Comparison of ENCODE assay signal across 28 cellular contexts in genomic region chr20:35788796-35789195, GRCh38. TPM values are rescaled to one million over a fixed set of nuclear protein-coding genes. Genes with fewer than 3 reads are reported as not detected.
DNase-seq lines count a peak whose midpoint lies in the region; ATAC-seq, FAIRE-seq and TF ChIP-seq lines count a peak whose summit lies in the region.
"Had no signal": no experiment of that assay in that cellular context is flagged by ENCODE, and none has a peak within 500 bp of the region (broad histone marks: within the 10 kb centered on the region; RNA-seq: fewer than 3 reads in every experiment).

No MANE protein-coding gene starts in this region.

- no peak overlapping the region for H3K4me2 ChIP-seq in HepG2 (ENCODE audit: low read depth, low read length)

- no peak for FAIRE-seq in HepG2 (lab: Jason Lieb, UNC)
- FAIRE-seq: endometrium had no signal

- in situ Hi-C loops in HepG2 (cut with HindIII; ENCODE audit: extremely low pct_ligation_motif_present, low pct_unique_long_range_greater_than_20kb): no loop called here

- ATAC-seq in HepG2 (no peak; the same call in 1 of the 3 replicates), right lobe of liver (no peak), HG02970 (IDR thresholded peaks at IDR 0.05; ENCODE audit: low FRiP score, unreplicated experiment) (no peak), GM21526 (IDR thresholded peaks at IDR 0.05; ENCODE audit: low FRiP score, unreplicated experiment) (no peak)
- ATAC-seq: activated CD8-positive, alpha-beta T cell treated with anti-CD3 and anti-CD28 coated beads for 36 hours; left ventricle myocardium superior; psoas muscle; Right ventricle myocardium inferior had no signal

- no peaks in the 10 kb centered on the region for H3K27me3 Mint-ChIP-seq in type B pancreatic cell
- H3K27me3 Mint-ChIP-seq: activated B cell treated with CpG ODN at 0.5 μM for 24 hours; activated CD8-positive, alpha-beta T cell treated with anti-CD3 and anti-CD28 coated beads for 36 hours had no signal

- POLR2A ChIA-PET in HepG2 (lab: Yijun Ruan, JAX): interaction anchor here (1.6 kb wide), 1 partner anchor 17 kb away, joined by 5 read pairs; the partner anchor contains the start of gene PHF20

- no peaks in the 10 kb centered on the region for H3K9me3 Mint-ChIP-seq in type B pancreatic cell
- H3K9me3 Mint-ChIP-seq: activated B cell treated with CpG ODN at 0.5 μM for 24 hours; activated CD8-positive, alpha-beta T cell treated with anti-CD3 and anti-CD28 coated beads for 36 hours had no signal

- H3K4me3 ChIP-seq in HepG2 (replicated peaks in 1 of 3; ENCODE audit: insufficient read depth in 1 of 3, low read depth in 2 of 3, low read length in 3 of 3) (no peak overlapping the region), right lobe of liver (no peak overlapping the region), breast epithelium (no peak overlapping the region)
- H3K4me3 ChIP-seq: colonic mucosa, psoas muscle had no signal

- peaks cover 5% of the 10 kb centered on the region in 2 experiments; a peak in 3 of 5 replicates for H3K36me3 ChIP-seq in HepG2 (replicated peaks in 1 of 2; ENCODE audit: control insufficient read depth in 1 of 2, insufficient read depth in 2 of 2, low read length in 2 of 2)
- H3K36me3 ChIP-seq in right lobe of liver: no peaks in the 10 kb centered on the region
- H3K36me3 ChIP-seq in breast epithelium: no peaks in the 10 kb centered on the region
- H3K36me3 ChIP-seq: brain microvascular endothelial cell, colonic mucosa had no signal

- H3K27ac ChIP-seq in HepG2 (ENCODE audit: extremely low read length, insufficient read depth, low read length): no peak overlapping the region
- H3K27ac ChIP-seq in right lobe of liver: no peak overlapping the region
- no peak overlapping the region for H3K27ac ChIP-seq in breast epithelium
- H3K27ac ChIP-seq: brain microvascular endothelial cell, colonic mucosa, psoas muscle had no signal

- peaks cover 11% of the 10 kb centered on the region; the same call in 1 of the 2 replicates for H3K4me1 ChIP-seq in HepG2 (ENCODE audit: insufficient read depth, low read length)
- peaks cover 0 to 11% (median 4%) of the 10 kb centered on the region in 4 donors for H3K4me1 ChIP-seq in right lobe of liver
- H3K4me1 ChIP-seq in breast epithelium: peaks cover 0 to 3% of the 10 kb centered on the region in 2 donors
- H3K4me1 ChIP-seq: colonic mucosa had no signal

- DNase-seq in HepG2 (ENCODE audit: low spot score): no peak
- no peak for DNase-seq in right lobe of liver
- peak; percentile 79 for DNase-seq in NCI-H2029 treated with DMSO at 0.1 percent for 48 hours (lab: John Stamatoyannopoulos, UW)
- peak; percentile 6 for DNase-seq in dedifferentiated amniotic fluid mesenchymal stem cell (ENCODE audit: extremely low spot score)
- DNase-seq in type B pancreatic cell (ENCODE audit: extremely low spot score, unreplicated experiment): no peak
- no peak for DNase-seq in breast epithelium (ENCODE audit: low spot score in 2 of 2)
- DNase-seq: activated B cell treated with CpG ODN at 0.5 μM for 24 hours; activated CD8-positive, alpha-beta T cell treated with anti-CD3 and anti-CD28 coated beads for 36 hours; activated gamma-delta T cell; activated T-cell treated with anti-CD3 and anti-CD28 coated beads for 4 hours; brain microvascular endothelial cell; colonic mucosa; GF-D8; HCEC 1CT; head of caudate nucleus; KG1; left ventricle myocardium superior; MV-4-11; NCI-H2081 treated with DMSO at 0.1 percent for 48 hours; NCI-H69; psoas muscle; stimulated activated CD4-positive, alpha-beta T cell treated with anti-CD3 and anti-CD28 coated beads, Interleukin-1b, Interleukin-23, amount 100 ng/mL, for 48 hours; T-helper 9 cell had no signal

- WGBS in HepG2 (ENCODE audit: low lambda C conversion rate): 100% methylated on average over 4 of the region's 4 CpGs
- 97% methylated on average over 4 of the region's 4 CpGs for WGBS in right lobe of liver (ENCODE audit: insufficient coverage, low coverage, low lambda C conversion rate, missing lambda C conversion rate)

- no peak for TF ChIP-seq CTCF in HepG2 (CRISPR knock-in tag; IDR thresholded peaks at IDR 0.05)
- TF ChIP-seq CTCF in right lobe of liver (IDR thresholded peaks at IDR 0.05): no peak
- TF ChIP-seq CTCF in type B pancreatic cell (conservative IDR thresholded peaks at IDR 0.05): no peak
- TF ChIP-seq CTCF in breast epithelium (IDR thresholded peaks at IDR 0.05): no peak

- intact Hi-C loops in HepG2 (cut with micrococcal nuclease; ENCODE audit: unreplicated experiment): no loop called here
- intact Hi-C loops in right lobe of liver (cut with DNase I): no loop called here
- intact Hi-C loops in breast epithelium (cut with DNase I; ENCODE audit: low total_unique reads): no loop called here

- H2AFZ ChIP-seq in HepG2 (ENCODE audit: low read length): no peak overlapping the region

- H3K9ac ChIP-seq in HepG2 (ENCODE audit: insufficient read depth, low read depth, low read length): no peak overlapping the region

- H3K36me3 Mint-ChIP-seq in type B pancreatic cell: peaks cover 7% of the 10 kb centered on the region

- H4K20me1 ChIP-seq in HepG2 (ENCODE audit: insufficient read depth, low read length): peaks cover 4% of the 10 kb centered on the region; the same call in 1 of the 2 replicates

- H3K27me3 ChIP-seq in HepG2 (ENCODE audit: control insufficient read depth in 1 of 2, insufficient read depth in 2 of 2, low read length in 2 of 2) (no peaks in the 10 kb centered on the region), right lobe of liver (no peaks in the 10 kb centered on the region), breast epithelium (no peaks in the 10 kb centered on the region)
- H3K27me3 ChIP-seq: brain microvascular endothelial cell, colonic mucosa had no signal

- H3K4me1 Mint-ChIP-seq in type B pancreatic cell (ENCODE audit: unreplicated experiment): peaks cover 3% of the 10 kb centered on the region

- H3K4me3 Mint-ChIP-seq in type B pancreatic cell: no peak overlapping the region
- H3K4me3 Mint-ChIP-seq: activated B cell treated with CpG ODN at 0.5 μM for 24 hours; activated CD8-positive, alpha-beta T cell treated with anti-CD3 and anti-CD28 coated beads for 36 hours; CD14-positive monocyte had no signal

- H3K27ac Mint-ChIP-seq in type B pancreatic cell: peak overlapping the region; percentile 48
- H3K27ac Mint-ChIP-seq: activated B cell treated with CpG ODN at 0.5 μM for 24 hours; activated CD8-positive, alpha-beta T cell treated with anti-CD3 and anti-CD28 coated beads for 36 hours had no signal

- no peaks in the 10 kb centered on the region for H3K9me3 ChIP-seq in HepG2 (ENCODE audit: low read length)
- no peaks in the 10 kb centered on the region for H3K9me3 ChIP-seq in right lobe of liver
- no peaks in the 10 kb centered on the region for H3K9me3 ChIP-seq in breast epithelium
- H3K9me3 ChIP-seq: colonic mucosa, psoas muscle had no signal

- CTCF ChIA-PET in HepG2 (lab: Yijun Ruan, JAX; ENCODE audit: low intra/inter-chr PET ratio, low total read pairs): no interaction called here

- no peak for TF ChIP-seq EP300 in HepG2 (IDR thresholded peaks at IDR 0.05; ENCODE audit: low read depth in 2 of 2, low read length in 2 of 2)
- no peak for TF ChIP-seq EP300 in HepG2 (CRISPR knock-in tag; IDR thresholded peaks at IDR 0.05; ENCODE audit: borderline replicate concordance)

- peaks cover 10% of the 10 kb centered on the region for H3K79me2 ChIP-seq in HepG2 (ENCODE audit: insufficient read depth, low read length)

- TF ChIP-seq RAD21 in HepG2 (CRISPR knock-in tag; IDR thresholded peaks at IDR 0.05): no peak

- TF ChIP-seq POLR2A in HepG2 (IDR thresholded peaks at IDR 0.05; ENCODE audit: insufficient read depth in 1 of 2, low read depth in 2 of 2, low read length in 2 of 2) (no peak), right lobe of liver (IDR thresholded peaks at IDR 0.05) (no peak), breast epithelium (IDR thresholded peaks at IDR 0.05) (no peak)

- BruUV-seq in HepG2 (replicated peaks; lab: Mats Ljungman, UMichigan): no TSS peak

RNA-seq across cellular contexts. Expression of gene PHF20, which starts 17.0 kb away (rescaled TPM):
- total RNA-seq in HepG2 (2016; rRNA removed; fragmentation: Illumina TruSeq; extraction: Trizol) (34.1 and 43.3 TPM in 2 replicates), right lobe of liver (10 to 100 TPM in 5 of 6 experiments, 1 to 10 TPM in 1; 9.3 to 16.7 (median 14.5) TPM), type B pancreatic cell (ENCODE audit: low replicate concordance) (33.4 and 37.6 TPM in 2 replicates), breast epithelium (10 to 100 TPM; 48.5 to 60.0 (median 59.7) TPM)
- total RNA-seq in HepG2 (2016; cell fraction: cytosol; rRNA removed; fragmentation: Illumina TruSeq; extraction: Trizol; ENCODE audit: low read depth): 56.7 and 61.5 TPM in 2 replicates
- 35.4 and 40.8 TPM in 2 replicates for total RNA-seq in HepG2 (2016; cell fraction: insoluble cytoplasmic fraction; rRNA removed; fragmentation: Illumina TruSeq; extraction: Trizol)
- 47.8 and 49.1 TPM in 2 replicates for total RNA-seq in HepG2 (2016; cell fraction: membrane; rRNA removed; fragmentation: Illumina TruSeq; extraction: Trizol)
- 37.0 and 43.8 TPM in 2 replicates for total RNA-seq in HepG2 (2016; cell fraction: nucleus; rRNA removed; fragmentation: Illumina TruSeq; extraction: Trizol)
- 18.5 and 22.8 TPM in 2 replicates for polyA plus RNA-seq in HepG2 (2011; rRNA removed)
- polyA plus RNA-seq in HepG2 (2011; cell fraction: cytosol; rRNA removed): 21.6 and 23.5 TPM in 2 replicates
- 14.7 and 18.5 TPM in 2 replicates for polyA plus RNA-seq in HepG2 (2011; cell fraction: nucleus; rRNA removed)
- polyA plus RNA-seq in HepG2 (2012): 36.8 and 41.9 TPM in 2 replicates
- 22.9 and 31.3 TPM in 2 replicates for polyA plus RNA-seq in HepG2 (2016; cell fraction: cytosol; fragmentation: Illumina TruSeq; extraction: Trizol; ENCODE audit: low read depth)
- 32.6 and 36.2 TPM in 2 replicates for polyA plus RNA-seq in HepG2 (2016; cell fraction: insoluble cytoplasmic fraction; fragmentation: Illumina TruSeq; extraction: Trizol; ENCODE audit: low read depth)
- polyA plus RNA-seq in HepG2 (2016; cell fraction: membrane; fragmentation: Illumina TruSeq; extraction: Trizol; ENCODE audit: low read depth): 22.4 and 30.8 TPM in 2 replicates
- polyA plus RNA-seq in HepG2 (2016; cell fraction: nucleus; fragmentation: Illumina TruSeq; extraction: Trizol; ENCODE audit: insufficient read depth, low read depth): 23.9 and 28.8 TPM in 2 replicates
- 44.9 and 77.1 TPM in 2 replicates for polyA minus RNA-seq in HepG2 (2011; rRNA and poly(A)+ RNA removed; ENCODE audit: low replicate concordance)
- 19.8 and 22.3 TPM in 2 replicates for polyA minus RNA-seq in HepG2 (2011; cell fraction: cytosol; rRNA and poly(A)+ RNA removed)
- polyA minus RNA-seq in HepG2 (2011; cell fraction: nucleus; rRNA and poly(A)+ RNA removed): 53.6 and 69.2 TPM in 2 replicates

RNA-seq across cellular contexts. Expression of gene RBM39, which starts 46.7 kb away (rescaled TPM):
- total RNA-seq in HepG2 (2016; rRNA removed; fragmentation: Illumina TruSeq; extraction: Trizol) (431 and 788 TPM in 2 replicates), right lobe of liver (100 to 1,000 TPM in 5 of 6 experiments, 10 to 100 TPM in 1; 86.4 to 166 (median 120) TPM), type B pancreatic cell (ENCODE audit: low replicate concordance) (361 and 398 TPM in 2 replicates), breast epithelium (100 to 1,000 TPM; 305 to 660 (median 527) TPM)
- total RNA-seq in HepG2 (2016; cell fraction: cytosol; rRNA removed; fragmentation: Illumina TruSeq; extraction: Trizol; ENCODE audit: low read depth): 862 and 1,011 TPM in 2 replicates
- 445 and 791 TPM in 2 replicates for total RNA-seq in HepG2 (2016; cell fraction: insoluble cytoplasmic fraction; rRNA removed; fragmentation: Illumina TruSeq; extraction: Trizol)
- total RNA-seq in HepG2 (2016; cell fraction: membrane; rRNA removed; fragmentation: Illumina TruSeq; extraction: Trizol): 352 and 417 TPM in 2 replicates
- total RNA-seq in HepG2 (2016; cell fraction: nucleus; rRNA removed; fragmentation: Illumina TruSeq; extraction: Trizol): 1,469 and 1,561 TPM in 2 replicates
- 859 and 920 TPM in 2 replicates for polyA plus RNA-seq in HepG2 (2011; rRNA removed)
- 89.0 and 133 TPM in 2 replicates for polyA plus RNA-seq in HepG2 (2011; cell fraction: cytosol; rRNA removed)
- polyA plus RNA-seq in HepG2 (2011; cell fraction: nucleus; rRNA removed): 3,125 and 3,321 TPM in 2 replicates
- polyA plus RNA-seq in HepG2 (2012): 867 and 961 TPM in 2 replicates
- polyA plus RNA-seq in HepG2 (2016; cell fraction: cytosol; fragmentation: Illumina TruSeq; extraction: Trizol; ENCODE audit: low read depth): 47.3 and 51.7 TPM in 2 replicates
- 339 and 360 TPM in 2 replicates for polyA plus RNA-seq in HepG2 (2016; cell fraction: insoluble cytoplasmic fraction; fragmentation: Illumina TruSeq; extraction: Trizol; ENCODE audit: low read depth)
- polyA plus RNA-seq in HepG2 (2016; cell fraction: membrane; fragmentation: Illumina TruSeq; extraction: Trizol; ENCODE audit: low read depth): 79.3 and 86.7 TPM in 2 replicates
- 2,644 and 2,668 TPM in 2 replicates for polyA plus RNA-seq in HepG2 (2016; cell fraction: nucleus; fragmentation: Illumina TruSeq; extraction: Trizol; ENCODE audit: insufficient read depth, low read depth)
- polyA minus RNA-seq in HepG2 (2011; rRNA and poly(A)+ RNA removed; ENCODE audit: low replicate concordance): 166 and 263 TPM in 2 replicates
- polyA minus RNA-seq in HepG2 (2011; cell fraction: cytosol; rRNA and poly(A)+ RNA removed): 91.3 and 98.3 TPM in 2 replicates
- polyA minus RNA-seq in HepG2 (2011; cell fraction: nucleus; rRNA and poly(A)+ RNA removed): 2,261 and 2,868 TPM in 2 replicates

Comparison
In these comparisons a context has a peak if more than half of its experiments do, and no peak if none do; other contexts are left out.
1. DNase-seq: peak in NCI-H2029 treated with DMSO at 0.1 percent for 48 hours (single experiment) and dedifferentiated amniotic fluid mesenchymal stem cell (single experiment); none in HepG2 (single experiment), right lobe of liver (0 of 3), type B pancreatic cell (single experiment) and breast epithelium (0 of 2).